ENCODE assay signal across 37 cellular contexts in the genomic region with DNA sequence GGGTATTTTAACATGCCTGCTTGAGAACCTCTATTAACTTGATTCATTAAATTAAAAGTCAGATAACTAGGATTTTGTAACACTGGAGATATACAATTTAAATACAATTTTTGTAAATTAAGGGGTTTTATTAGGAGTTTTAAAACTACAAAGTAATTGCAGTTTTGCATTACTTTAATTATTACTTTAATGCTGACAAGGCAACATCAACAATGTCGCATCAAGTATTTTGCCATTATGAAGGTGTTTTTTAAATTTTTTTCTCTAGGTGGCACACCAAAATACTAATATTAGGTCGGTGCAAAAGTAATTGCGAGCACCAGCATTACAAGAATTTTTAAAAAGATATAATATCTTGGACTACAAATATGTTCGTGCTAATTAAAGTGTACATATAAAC.
"Had no signal": no experiment of that assay in that cellular context is flagged by ENCODE, and none has a peak within 500 bp of the region (broad histone marks: within the 10 kb centered on the region; RNA-seq: fewer than 3 reads in every experiment).

No MANE protein-coding gene starts in this region.

- H3K27ac Mint-ChIP-seq: activated B cell treated with CpG ODN at 0.5 μM for 24 hours; activated CD4-positive, alpha-beta memory T cell treated with anti-CD3 and anti-CD28 coated beads for 36 hours; activated CD4-positive, alpha-beta T cell treated with anti-CD3 and anti-CD28 coated beads, Interleukin-2, amount 10 ng/mL, durations not matched to agents 24 days and 14 days; activated CD8-positive, alpha-beta T cell treated with anti-CD3 and anti-CD28 coated beads for 36 hours; activated naive CD4-positive, alpha-beta T cell treated with anti-CD3 and anti-CD28 coated beads for 36 hours; activated naive CD4-positive, alpha-beta T cell treated with anti-CD3 and anti-CD28 coated beads, Interleukin-2, amount 50 U/mL, for 72 hours; activated naive CD8-positive, alpha-beta T cell treated with anti-CD3 and anti-CD28 coated beads for 36 hours; activated T-cell treated with anti-CD3 and anti-CD28 coated beads, Interleukin-2, amount 50 U/mL, for 72 hours; activated T-helper 1 cell treated with anti-CD3 and anti-CD28 coated beads, Interleukin-12 subunit alpha, Interleukin-12 subunit beta, Interleukin-2, Interleukin-4 antibody, amounts not matched to agents 30 ng/mL and 10 ng/mL and 1 ng/mL, durations not matched to agents 14 hours and 24 hours and 36 hours; activated T-helper 17 cell treated with anti-CD3 and anti-CD28 coated beads, Interleukin-2, amount 50 U/mL, for 72 hours; brain; T-helper 1 cell treated with Interleukin-12 subunit alpha and Interleukin-12 subunit beta and Interleukin-4 antibody, amounts not matched to agents 30 μg/mL and 1 μg/mL, for 36 hours; T-helper 2 cell treated with Interferon-gamma antibody and Interleukin-4, amounts not matched to agents 5 μg/mL and 100 μg/mL, for 36 hours had no signal

- ATAC-seq: activated CD8-positive, alpha-beta T cell treated with anti-CD3 and anti-CD28 coated beads for 36 hours; activated naive CD4-positive, alpha-beta T cell treated with anti-CD3 and anti-CD28 coated beads, Interleukin-2, amount 50 U/mL, for 72 hours; activated T-cell treated with anti-CD3 and anti-CD28 coated beads, Interleukin-2, amount 50 U/mL, for 4 hours; activated T-cell treated with anti-CD3 and anti-CD28 coated beads, Interleukin-2, amount 50 U/mL, for 72 hours; activated T-helper 17 cell treated with anti-CD3 and anti-CD28 coated beads, Interleukin-2, amount 50 U/mL, for 72 hours had no signal

- H3K4me3 ChIP-seq: adrenal gland, cardiac muscle cell had no signal

- H3K36me3 ChIP-seq: adrenal gland, cardiac muscle cell had no signal

- H3K27me3 Mint-ChIP-seq: activated B cell treated with CpG ODN at 0.5 μM for 24 hours; activated CD4-positive, alpha-beta memory T cell treated with anti-CD3 and anti-CD28 coated beads for 36 hours; activated CD4-positive, alpha-beta T cell treated with anti-CD3 and anti-CD28 coated beads, Interleukin-2, amount 10 ng/mL, durations not matched to agents 24 days and 14 days; activated CD8-positive, alpha-beta T cell treated with anti-CD3 and anti-CD28 coated beads for 36 hours; activated naive CD8-positive, alpha-beta T cell treated with anti-CD3 and anti-CD28 coated beads for 36 hours; activated T-helper 17 cell treated with anti-CD3 and anti-CD28 coated beads, Interleukin-2, amount 50 U/mL, for 72 hours; central memory CD8-positive, alpha-beta T cell had no signal

- DNase-seq: activated B cell treated with CpG ODN at 0.5 μM for 24 hours; activated CD4-positive, alpha-beta memory T cell treated with anti-CD3 and anti-CD28 coated beads for 36 hours; activated CD4-positive, alpha-beta T cell treated with anti-CD3 and anti-CD28 coated beads for 4 hours; activated CD4-positive, alpha-beta T cell treated with anti-CD3 and anti-CD28 coated beads, Interleukin-2, amount 10 ng/mL, durations not matched to agents 24 days and 14 days; activated CD4-positive, alpha-beta T cell treated with anti-CD3 and anti-CD28 coated beads, Interleukin-2, amount 50 U/mL, for 1 hour; activated CD4-positive, alpha-beta T cell treated with anti-CD3 and anti-CD28 coated beads, Interleukin-2, amount 50 U/mL, for 4 hours; activated CD4-positive, CD25-positive, alpha-beta regulatory T cell treated with anti-CD3 and anti-CD28 coated beads, Interleukin-2, amount 50 U/mL, for 72 hours; activated CD8-positive, alpha-beta memory T cell treated with anti-CD3 and anti-CD28 coated beads, Interleukin-2, amount 50 U/mL, for 4 hours; activated CD8-positive, alpha-beta T cell treated with anti-CD3 and anti-CD28 coated beads for 36 hours; activated effector memory CD4-positive, alpha-beta T cell treated with anti-CD3 and anti-CD28 coated beads, Interleukin-2, amount 50 U/mL, for 16 hours; activated gamma-delta T cell treated with Interleukin-2 at 50 U/mL for 16 hours; activated naive CD4-positive, alpha-beta T cell; activated naive CD4-positive, alpha-beta T cell treated with anti-CD3 and anti-CD28 coated beads for 36 hours; activated naive CD4-positive, alpha-beta T cell treated with anti-CD3 and anti-CD28 coated beads, Interleukin-2, amount 50 U/mL, for 16 hours; activated naive CD8-positive, alpha-beta T cell treated with anti-CD3 and anti-CD28 coated beads for 36 hours; activated T-cell treated with anti-CD3 and anti-CD28 coated beads for 4 hours; activated T-cell treated with anti-CD3 and anti-CD28 coated beads, Interleukin-2, amount 50 U/mL, for 1 hour; activated T-cell treated with anti-CD3 and anti-CD28 coated beads, Interleukin-2, amount 50 U/mL, for 4 hours; activated T-cell treated with anti-CD3 and anti-CD28 coated beads, Interleukin-2, amount 50 U/mL, for 72 hours; adrenal gland; amniotic stem cell; aorta; caudate nucleus; cerebellar nuclear complex; T-helper 2 cell; T-helper 9 cell had no signal

- H3K4me3 Mint-ChIP-seq: activated B cell treated with CpG ODN at 0.5 μM for 24 hours; activated CD4-positive, alpha-beta memory T cell treated with anti-CD3 and anti-CD28 coated beads for 36 hours; activated CD4-positive, alpha-beta T cell treated with anti-CD3 and anti-CD28 coated beads, Interleukin-2, amount 10 ng/mL, durations not matched to agents 24 days and 14 days; activated CD8-positive, alpha-beta T cell treated with anti-CD3 and anti-CD28 coated beads for 36 hours; activated naive CD4-positive, alpha-beta T cell treated with anti-CD3 and anti-CD28 coated beads for 36 hours; activated naive CD8-positive, alpha-beta T cell treated with anti-CD3 and anti-CD28 coated beads for 36 hours; activated T-cell treated with anti-CD3 and anti-CD28 coated beads, Interleukin-2, amount 50 U/mL, for 4 hours; activated T-cell treated with anti-CD3 and anti-CD28 coated beads, Interleukin-2, amount 50 U/mL, for 72 hours; activated T-helper 1 cell treated with anti-CD3 and anti-CD28 coated beads, Interleukin-12 subunit alpha, Interleukin-12 subunit beta, Interleukin-2, Interleukin-4 antibody, amounts not matched to agents 30 ng/mL and 10 ng/mL and 1 ng/mL, durations not matched to agents 14 hours and 24 hours and 36 hours; activated T-helper 17 cell treated with anti-CD3 and anti-CD28 coated beads, Interleukin-2, amount 50 U/mL, for 72 hours; brain; central memory CD8-positive, alpha-beta T cell; T-helper 1 cell treated with Interleukin-12 subunit alpha and Interleukin-12 subunit beta and Interleukin-4 antibody, amounts not matched to agents 30 μg/mL and 1 μg/mL, for 36 hours; T-helper 2 cell treated with Interferon-gamma antibody and Interleukin-4, amounts not matched to agents 5 μg/mL and 100 μg/mL, for 36 hours had no signal

- H3K9me3 Mint-ChIP-seq: activated CD4-positive, alpha-beta T cell treated with anti-CD3 and anti-CD28 coated beads, Interleukin-2, amount 10 ng/mL, durations not matched to agents 24 days and 14 days; activated T-helper 1 cell treated with anti-CD3 and anti-CD28 coated beads, Interleukin-12 subunit alpha, Interleukin-12 subunit beta, Interleukin-2, Interleukin-4 antibody, amounts not matched to agents 30 ng/mL and 10 ng/mL and 1 ng/mL, durations not matched to agents 14 hours and 24 hours and 36 hours; T-helper 1 cell treated with Interleukin-12 subunit alpha and Interleukin-12 subunit beta and Interleukin-4 antibody, amounts not matched to agents 30 μg/mL and 1 μg/mL, for 36 hours had no signal

- H3K9me3 ChIP-seq: adrenal gland had no signal

- H3K36me3 Mint-ChIP-seq: activated CD4-positive, alpha-beta memory T cell treated with anti-CD3 and anti-CD28 coated beads for 36 hours; activated naive CD4-positive, alpha-beta T cell treated with anti-CD3 and anti-CD28 coated beads, Interleukin-2, amount 50 U/mL, for 72 hours; activated naive CD8-positive, alpha-beta T cell treated with anti-CD3 and anti-CD28 coated beads for 36 hours; brain had no signal

- H3K27ac ChIP-seq: adrenal gland, cardiac muscle cell, VCaP had no signal

- H3K27me3 ChIP-seq: adrenal gland, cardiac muscle cell had no signal

- FAIRE-seq: astrocyte, bronchial epithelial cell had no signal

- H3K4me1 Mint-ChIP-seq: activated B cell treated with CpG ODN at 0.5 μM for 24 hours; activated CD4-positive, alpha-beta T cell treated with anti-CD3 and anti-CD28 coated beads, Interleukin-2, amount 10 ng/mL, durations not matched to agents 24 days and 14 days; activated naive CD8-positive, alpha-beta T cell treated with anti-CD3 and anti-CD28 coated beads for 36 hours; activated T-helper 17 cell treated with anti-CD3 and anti-CD28 coated beads, Interleukin-2, amount 50 U/mL, for 72 hours; brain; central memory CD8-positive, alpha-beta T cell had no signal

- H3K4me1 ChIP-seq: adrenal gland had no signal
